Comparison of ENCODE assay signal across 18 cellular contexts in genomic region chr5:147448766-147449165, GRCh38.
A peak's percentile ranks its signal among the peaks of the same experiment; 100 is the strongest.
DNase-seq lines count a peak whose midpoint lies in the region; ATAC-seq, FAIRE-seq and TF ChIP-seq lines count a peak whose summit lies in the region.
"Had no signal": no experiment of that assay in that cellular context is flagged by ENCODE, and none has a peak within 500 bp of the region (broad histone marks: within the 10 kb centered on the region; RNA-seq: fewer than 3 reads in every experiment).

No MANE protein-coding gene starts in this region.

- no peak for FAIRE-seq in GM19239 (lab: Jason Lieb, UNC)

- H2BK5ac ChIP-seq in trophoblast cell (ENCODE audit: low read depth, low read length, poor library complexity): peak overlapping the region; percentile 8

- no peak overlapping the region for H2BK120ac ChIP-seq in trophoblast cell (ENCODE audit: insufficient read depth, low read length, poor library complexity)

- H3K23ac ChIP-seq in trophoblast cell (ENCODE audit: low read length): no peak overlapping the region

- H3K18ac ChIP-seq in trophoblast cell (ENCODE audit: low read length): no peak overlapping the region

- no peak overlapping the region for H3K27ac Mint-ChIP-seq in naive thymus-derived CD4-positive, alpha-beta T cell
- H3K27ac Mint-ChIP-seq: activated naive CD4-positive, alpha-beta T cell treated with anti-CD3 and anti-CD28 coated beads, Interleukin-2, amount 50 U/mL, for 24 hours; CD4-positive, alpha-beta T cell; naive thymus-derived CD8-positive, alpha-beta T cell had no signal

- peak overlapping the region; percentile 87 to 98 (median 94) for H3K27ac ChIP-seq in gastroesophageal sphincter
- peak overlapping the region; percentile 77 for H3K27ac ChIP-seq in trophoblast cell (ENCODE audit: low read depth, low read length)
- no peak overlapping the region for H3K27ac ChIP-seq in naive thymus-derived CD4-positive, alpha-beta T cell (ENCODE audit: low read depth, low read length)
- H3K27ac ChIP-seq: psoas muscle, upper lobe of right lung had no signal

- peaks cover 11% of the 10 kb centered on the region for H3K79me1 ChIP-seq in trophoblast cell (ENCODE audit: low read length)

- H3K4me2 ChIP-seq in trophoblast cell (ENCODE audit: low read length): peak overlapping the region; percentile 29

- H3K4ac ChIP-seq in trophoblast cell (ENCODE audit: low read depth, low read length): no peak overlapping the region

- H4K91ac ChIP-seq in trophoblast cell (ENCODE audit: low read depth, low read length): no peak overlapping the region

- H3K9me3 ChIP-seq in gastroesophageal sphincter: no peaks in the 10 kb centered on the region
- H3K9me3 ChIP-seq in trophoblast cell (ENCODE audit: insufficient read depth, low read depth, low read length): no peaks in the 10 kb centered on the region
- H3K9me3 ChIP-seq in naive thymus-derived CD4-positive, alpha-beta T cell (ENCODE audit: control insufficient read depth in 2 of 3, low read length in 3 of 3): no peaks in the 10 kb centered on the region
- H3K9me3 ChIP-seq: breast epithelium, psoas muscle, upper lobe of right lung had no signal

- no peak overlapping the region for H3K14ac ChIP-seq in trophoblast cell (ENCODE audit: low read length)

- H3K4me1 Mint-ChIP-seq in naive thymus-derived CD4-positive, alpha-beta T cell: peaks cover 1 to 16% (median 9%) of the 10 kb centered on the region in 7 donors

- no peak for TF ChIP-seq EP300 in gastroesophageal sphincter (IDR thresholded peaks at IDR 0.05)

- DNase-seq in AG20443 (ENCODE audit: low spot score) (peak; percentile 18), trophoblast cell (peak; percentile 23 to 57), GM19239 (ENCODE audit: insufficient read length, low spot score) (no peak), RPMI8226 (no peak)
- DNase-seq in naive thymus-derived CD4-positive, alpha-beta T cell: no peak
- DNase-seq: CD4-positive, alpha-beta T cell; DND-41; naive thymus-derived CD8-positive, alpha-beta T cell; NCI-H146; NCI-H2227 treated with DMSO at 0.1 percent for 48 hours; psoas muscle; stimulated activated CD4-positive, alpha-beta T cell treated with anti-CD3 and anti-CD28 coated beads, Interleukin-12 subunit alpha, Interleukin-12 subunit beta, amount 100 ng/mL, for 4 hours; upper lobe of right lung had no signal

- no peak for TF ChIP-seq CTCF in gastroesophageal sphincter (IDR thresholded peaks at IDR 0.05)

- H3K27me3 ChIP-seq in gastroesophageal sphincter (no peaks in the 10 kb centered on the region), trophoblast cell (ENCODE audit: insufficient read depth, low read length) (no peaks in the 10 kb centered on the region)
- peaks cover 0 to 4% of the 10 kb centered on the region in 2 donors for H3K27me3 ChIP-seq in naive thymus-derived CD4-positive, alpha-beta T cell (ENCODE audit: control insufficient read depth in 2 of 2, insufficient read depth in 2 of 2, low read length in 2 of 2)
- H3K27me3 ChIP-seq: breast epithelium had no signal

- no peak overlapping the region for H2BK12ac ChIP-seq in trophoblast cell (ENCODE audit: low read length)

- H3K4me3 ChIP-seq in gastroesophageal sphincter: no peak overlapping the region
- H3K4me3 ChIP-seq in trophoblast cell (ENCODE audit: low read depth, low read length): no peak overlapping the region
- no peak overlapping the region for H3K4me3 ChIP-seq in naive thymus-derived CD4-positive, alpha-beta T cell (ENCODE audit: low read length)
- H3K4me3 ChIP-seq: breast epithelium, psoas muscle, upper lobe of right lung had no signal

- CTCF ChIA-PET in naive thymus-derived CD4-positive, alpha-beta T cell (lab: Charles Lee): no interaction called here

- POLR2A ChIA-PET in naive thymus-derived CD4-positive, alpha-beta T cell (lab: Charles Lee): interaction anchor here (0.6 kb wide), 1 partner anchor 26 kb away, joined by 3 read pairs; no protein-coding TSS in a partner anchor

- no peak overlapping the region for H2AK5ac ChIP-seq in trophoblast cell (ENCODE audit: low read length)

- peaks cover 19 to 85% (median 34%) of the 10 kb centered on the region in 3 donors for H3K4me1 ChIP-seq in gastroesophageal sphincter
- peaks cover 12 to 20% of the 10 kb centered on the region in 2 experiments for H3K4me1 ChIP-seq in trophoblast cell (ENCODE audit: control insufficient read depth in 1 of 2, insufficient read depth in 2 of 2, low read length in 2 of 2)
- no peaks in the 10 kb centered on the region for H3K4me1 ChIP-seq in naive thymus-derived CD4-positive, alpha-beta T cell (ENCODE audit: control insufficient read depth in 2 of 2, insufficient read depth in 2 of 2, low read length in 2 of 2)
- H3K4me1 ChIP-seq: psoas muscle had no signal

- no peaks in the 10 kb centered on the region for H3K36me3 ChIP-seq in gastroesophageal sphincter
- peaks cover 1 to 6% of the 10 kb centered on the region in 2 experiments for H3K36me3 ChIP-seq in trophoblast cell (ENCODE audit: control insufficient read depth in 1 of 2, insufficient read depth in 2 of 2, low read length in 2 of 2)
- H3K36me3 ChIP-seq in naive thymus-derived CD4-positive, alpha-beta T cell (ENCODE audit: control insufficient read depth in 2 of 3, insufficient read depth in 3 of 3, low read length in 3 of 3): no peaks in the 10 kb centered on the region
- H3K36me3 ChIP-seq: breast epithelium, upper lobe of right lung had no signal

- H2AFZ ChIP-seq in trophoblast cell (ENCODE audit: insufficient read depth, low read length, poor library complexity): no peak overlapping the region

- ATAC-seq in SK-N-SH treated with all-trans-retinoic acid at 6 μM for 48 hours: peak; percentile 32
- ATAC-seq in gastroesophageal sphincter: no peak
- ATAC-seq in naive thymus-derived CD4-positive, alpha-beta T cell: no peak
- ATAC-seq in GM18498 (IDR thresholded peaks at IDR 0.05; ENCODE audit: unreplicated experiment): no peak
- ATAC-seq: naive thymus-derived CD8-positive, alpha-beta T cell; psoas muscle; upper lobe of right lung had no signal

- peaks cover 18% of the 10 kb centered on the region for H3K79me2 ChIP-seq in trophoblast cell (ENCODE audit: control insufficient read depth, insufficient read depth, low read length, poor library complexity)

- H3K36me3 Mint-ChIP-seq in naive thymus-derived CD4-positive, alpha-beta T cell: peaks cover 0 to under 1% (median 0%) of the 10 kb centered on the region in 5 donors
- H3K36me3 Mint-ChIP-seq: activated naive CD4-positive, alpha-beta T cell treated with anti-CD3 and anti-CD28 coated beads, Interleukin-2, amount 50 U/mL, for 24 hours had no signal

- H3K27me3 Mint-ChIP-seq in naive thymus-derived CD4-positive, alpha-beta T cell: peaks cover 40 to 65% (median 49%) of the 10 kb centered on the region in 5 donors

- peaks cover 0 to 8% (median 0%) of the 10 kb centered on the region in 11 donors for H3K9me3 Mint-ChIP-seq in naive thymus-derived CD4-positive, alpha-beta T cell
- H3K9me3 Mint-ChIP-seq: activated naive CD4-positive, alpha-beta T cell treated with anti-CD3 and anti-CD28 coated beads, Interleukin-2, amount 50 U/mL, for 24 hours; CD4-positive, alpha-beta T cell had no signal

- H4K8ac ChIP-seq in trophoblast cell (ENCODE audit: low read depth, low read length): no peak overlapping the region

- intact Hi-C loops in naive thymus-derived CD4-positive, alpha-beta T cell (cut with micrococcal nuclease): no loop called here

- H3K9ac ChIP-seq in trophoblast cell (ENCODE audit: low read length): no peak overlapping the region

- H4K12ac ChIP-seq in trophoblast cell (ENCODE audit: low read depth, low read length): no peak overlapping the region

- TF ChIP-seq POLR2A in gastroesophageal sphincter (IDR thresholded peaks at IDR 0.05): no peak

- H3K4me3 Mint-ChIP-seq in naive thymus-derived CD4-positive, alpha-beta T cell: no peak overlapping the region
- H3K4me3 Mint-ChIP-seq: activated naive CD4-positive, alpha-beta T cell treated with anti-CD3 and anti-CD28 coated beads, Interleukin-2, amount 50 U/mL, for 24 hours; CD4-positive, alpha-beta T cell; naive thymus-derived CD8-positive, alpha-beta T cell had no signal

- WGBS in gastroesophageal sphincter (ENCODE audit: low coverage in 1 of 2), 2 donors: 0 to 43% methylated on average over 1 of the region's 1 CpG
- WGBS in trophoblast cell (ENCODE audit: extremely low coverage, insufficient coverage, insufficient read length): no CpG with 5 or more reads among the region's 1 CpG

TF ChIP-seq in SK-N-SH treated with all-trans-retinoic acid at 6 μM for 48 hours, 23 proteins besides CTCF, POLR2A, EP300 and RAD21:
- TF ChIP-seq BACH2 (CRISPR knock-in tag; IDR thresholded peaks at IDR 0.05; ENCODE audit: borderline replicate concordance) (no peak), ZFP30 (CRISPR knock-in tag; IDR thresholded peaks at IDR 0.05) (no peak), PPARA (CRISPR knock-in tag; IDR thresholded peaks at IDR 0.05; ENCODE audit: borderline replicate concordance) (no peak), PATZ1 (CRISPR knock-in tag; IDR thresholded peaks at IDR 0.05; ENCODE audit: borderline replicate concordance) (no peak), OSR1 (CRISPR knock-in tag; IDR thresholded peaks at IDR 0.05) (no peak), ISL1 (CRISPR knock-in tag; IDR thresholded peaks at IDR 0.05) (peak; percentile 22; the same call in 1 of the 2 replicates)

Comparison
In these comparisons a context has a peak if more than half of its experiments do, and no peak if none do; other contexts are left out.
1. DNase-seq: peak in AG20443 (single experiment) and trophoblast cell (2 of 2); none in GM19239 (single experiment), RPMI8226 (single experiment) and naive thymus-derived CD4-positive, alpha-beta T cell (0 of 9).